Comparison of ENCODE assay signal across 13 cellular contexts in the genomic region with DNA sequence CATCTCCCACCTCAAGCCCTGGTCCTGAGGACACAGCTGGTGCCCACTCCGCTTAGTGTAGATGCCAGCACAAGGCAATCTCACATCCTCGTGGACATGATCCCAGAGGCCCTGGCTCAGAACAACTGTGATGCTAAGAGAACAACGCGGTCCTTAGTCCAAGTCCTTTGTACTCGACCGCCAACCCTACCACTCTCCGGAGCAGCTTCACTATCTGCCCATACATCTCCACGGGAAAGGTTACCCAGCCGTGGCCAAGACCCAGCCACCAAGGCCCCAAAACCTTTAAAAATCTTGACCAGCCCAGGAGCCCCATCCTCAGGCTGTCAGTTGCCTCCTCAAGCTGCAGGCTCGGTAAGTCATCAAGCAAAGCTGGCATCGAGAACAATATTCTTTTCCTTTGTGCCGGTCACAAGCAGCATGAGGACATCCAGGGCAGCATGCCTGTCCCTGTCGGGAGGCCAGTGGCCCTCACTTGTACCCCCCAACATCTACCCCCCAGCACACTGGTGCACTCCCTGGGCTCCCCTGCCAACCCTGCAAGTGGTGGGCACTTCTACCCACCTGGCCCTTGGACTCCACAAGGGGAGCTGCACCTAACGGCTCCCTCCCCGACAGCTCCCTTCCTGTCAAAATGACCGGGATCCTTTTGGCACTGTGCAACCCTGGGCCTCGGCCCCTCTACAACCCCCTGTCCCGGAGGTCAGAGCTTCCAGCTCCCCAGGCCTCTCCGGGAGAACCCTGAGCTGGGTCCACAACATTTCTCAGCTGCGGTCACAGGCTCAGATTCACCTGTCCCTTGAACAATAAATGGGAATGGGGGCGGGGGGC. TPM values are rescaled to one million over a fixed set of nuclear protein-coding genes. Genes with fewer than 3 reads are reported as not detected.
DNase-seq lines count a peak whose midpoint lies in the region; ATAC-seq and TF ChIP-seq lines count a peak whose summit lies in the region.
"Had no signal": no experiment of that assay in that cellular context is flagged by ENCODE, and none has a peak within 500 bp of the region (broad histone marks: within the 10 kb centered on the region; RNA-seq: fewer than 3 reads in every experiment).

No MANE protein-coding gene starts in this region.

- DNase-seq in DND-41 = no peak
- no peak for DNase-seq in adipocyte (ENCODE audit: low read depth)
- DNase-seq in gastrocnemius medialis = no peak
- DNase-seq in EL = no peak
- no peak for DNase-seq in NCI-H2029 (lab: John Stamatoyannopoulos, UW)
- DNase-seq in RPMI8226 = no peak
- DNase-seq in T-helper 1 cell = no peak
- DNase-seq: activated T-cell treated with anti-CD3 and anti-CD28 coated beads, Interleukin-2, amount 50 U/mL, for 24 hours; DMS53; NCI-H510A treated with DMSO at 0.1 percent for 48 hours had no signal

- no peak for TF ChIP-seq CTCF in DND-41 (IDR thresholded peaks at IDR 0.05; ENCODE audit: borderline replicate concordance, extremely low read depth, low read length, poor library complexity, severe bottlenecking)
- TF ChIP-seq CTCF in gastrocnemius medialis (IDR thresholded peaks at IDR 0.05 in 4 of 5, conservative IDR thresholded peaks at IDR 0.05 in 1 of 5) = no peak

- H4K20me1 ChIP-seq in DND-41 (ENCODE audit: insufficient read depth, low read length) = peaks cover 67% of the 10 kb centered on the region

- H3K79me2 ChIP-seq in DND-41 (ENCODE audit: insufficient read depth, low read length) = peaks cover 75% of the 10 kb centered on the region

- peaks cover 73% of the 10 kb centered on the region for H3K4me1 ChIP-seq in DND-41 (ENCODE audit: insufficient read depth, low read length)
- peaks cover 45% of the 10 kb centered on the region for H3K4me1 ChIP-seq in adipocyte (ENCODE audit: control insufficient read depth, insufficient read depth, low read length)
- H3K4me1 ChIP-seq in gastrocnemius medialis = peaks cover 59 to 71% of the 10 kb centered on the region in 2 donors

- ATAC-seq in DND-41 (ENCODE audit: insufficient read depth, low read depth) = no peak
- ATAC-seq in gastrocnemius medialis = no peak
- ATAC-seq: left colon had no signal

- H3K27me3 ChIP-seq in DND-41 (ENCODE audit: insufficient read depth, low read length, poor library complexity) (no peaks in the 10 kb centered on the region), adipocyte (replicated peaks; ENCODE audit: control insufficient read depth, insufficient read depth, low read length) (no peaks in the 10 kb centered on the region), layer of hippocampus (ENCODE audit: control insufficient read depth, insufficient read depth, low read length) (no peaks in the 10 kb centered on the region), gastrocnemius medialis (no peaks in the 10 kb centered on the region)

- H3K27ac ChIP-seq in DND-41 (ENCODE audit: low read length) = peak overlapping the region; percentile 69
- H3K27ac ChIP-seq in layer of hippocampus (ENCODE audit: low read depth, low read length) = peak overlapping the region; percentile 49
- H3K27ac ChIP-seq in gastrocnemius medialis = peak overlapping the region; percentile 67 to 81 (median 80)

- H3K4me3 ChIP-seq in DND-41 (ENCODE audit: low read depth in 1 of 2, low read length in 2 of 2) = peak overlapping the region in 1 of 2 experiments; percentile 97; a peak in 2 of 4 replicates
- H3K4me3 ChIP-seq in adipocyte (ENCODE audit: low read length) = peak overlapping the region; percentile 52
- H3K4me3 ChIP-seq in gastrocnemius medialis = peak overlapping the region in 2 of 4 donors; percentile 5 to 7

- H2AFZ ChIP-seq in DND-41 (ENCODE audit: low read depth, low read length) = no peak overlapping the region

- no peaks in the 10 kb centered on the region for H3K9me3 ChIP-seq in DND-41 (ENCODE audit: insufficient read depth, low read length, severe bottlenecking)
- no peaks in the 10 kb centered on the region for H3K9me3 ChIP-seq in adipocyte (ENCODE audit: control insufficient read depth, low read length)
- no peaks in the 10 kb centered on the region for H3K9me3 ChIP-seq in gastrocnemius medialis

- H3K9ac ChIP-seq in DND-41 (ENCODE audit: low read depth, low read length) (peak overlapping the region; percentile 25), adipocyte (ENCODE audit: low read length) (peak overlapping the region; percentile 17)

- TF ChIP-seq POLR2A in gastrocnemius medialis (IDR thresholded peaks at IDR 0.05) = no peak

- in situ Hi-C loops in gastrocnemius medialis (cut with MboI; ENCODE audit: low sequenced_read_pairs in 4 of 4) = no loop called here

- H3K36me3 ChIP-seq in DND-41 (ENCODE audit: insufficient read depth, low read length) (peaks cover 38% of the 10 kb centered on the region), adipocyte (ENCODE audit: control insufficient read depth, insufficient read depth, low read length, severe bottlenecking) (no peaks in the 10 kb centered on the region), gastrocnemius medialis (no peaks in the 10 kb centered on the region)

- intact Hi-C loops in gastrocnemius medialis (cut with DNase I; ENCODE audit: low total_unique reads) = loop anchor here (5.0 kb wide), 1 partner anchor 110 kb away; no protein-coding TSS in a partner anchor

- peak overlapping the region; percentile 98 for H3K4me2 ChIP-seq in DND-41 (ENCODE audit: insufficient read depth, low read length)

RNA-seq across cellular contexts. Expression of gene OSBPL5, which starts 2.5 kb away (rescaled TPM):
- total RNA-seq in gastrocnemius medialis = 10 to 100 TPM in 3 of 4 donors, 1 to 10 TPM in 1; 9.2 to 18.5 (median 14.0) TPM

RNA-seq across cellular contexts. Expression of gene MRGPRG, which starts 56.0 kb away (rescaled TPM):
- not detected for total RNA-seq in gastrocnemius medialis
- total RNA-seq: HT-29, left colon had no signal
